7 cellular contexts compared by ENCODE assay signal in the genomic region with DNA sequence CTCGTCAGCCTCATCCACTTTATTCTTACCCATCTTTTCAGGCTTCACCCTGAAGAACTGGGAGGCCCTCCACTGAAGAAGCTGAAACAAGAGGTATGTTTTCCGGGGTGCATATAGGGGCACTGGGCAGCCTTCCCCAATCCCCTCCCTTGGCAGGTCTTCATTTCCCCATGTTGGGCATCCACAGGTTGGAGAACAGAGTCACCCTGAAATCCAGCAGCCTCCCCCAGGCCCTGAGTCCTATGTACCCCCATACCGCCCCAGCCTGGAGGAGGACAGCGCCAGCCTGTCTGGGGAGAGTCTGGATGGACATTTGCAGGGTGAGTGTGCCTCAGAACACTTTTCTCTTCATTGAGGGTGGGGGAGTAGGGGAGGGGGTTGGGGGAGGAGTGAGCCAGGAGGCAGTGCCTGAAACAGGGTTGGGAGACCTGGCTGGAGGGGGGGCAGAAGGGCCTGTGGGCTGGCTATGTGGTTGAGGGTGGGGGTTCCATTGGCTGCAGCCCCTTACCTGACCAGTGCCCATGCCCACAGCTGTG. TPM values are rescaled to one million over a fixed set of nuclear protein-coding genes. Genes with fewer than 3 reads are reported as not detected.
A peak's percentile ranks its signal among the peaks of the same experiment; 100 is the strongest.
DNase-seq lines count a peak whose midpoint lies in the region; ATAC-seq and TF ChIP-seq lines count a peak whose summit lies in the region.
"Had no signal": no experiment of that assay in that cellular context is flagged by ENCODE, and none has a peak within 500 bp of the region (broad histone marks: within the 10 kb centered on the region; RNA-seq: fewer than 3 reads in every experiment).

No MANE protein-coding gene starts in this region.

- H3K27me3 ChIP-seq in adipocyte (replicated peaks; ENCODE audit: control insufficient read depth, insufficient read depth, low read length) = no peaks in the 10 kb centered on the region
- H3K27me3 ChIP-seq in trophoblast cell (ENCODE audit: insufficient read depth, low read length) = no peaks in the 10 kb centered on the region

- H2BK12ac ChIP-seq in trophoblast cell (ENCODE audit: low read length) = no peak overlapping the region

- H3K79me1 ChIP-seq in trophoblast cell (ENCODE audit: low read length) = peaks cover 21% of the 10 kb centered on the region

- no CpG with 5 or more reads among the region's 4 CpGs for WGBS in trophoblast cell (ENCODE audit: extremely low coverage, insufficient coverage, insufficient read length)

- no peak overlapping the region for H3K14ac ChIP-seq in trophoblast cell (ENCODE audit: low read length)

- peak overlapping the region; percentile 71 for H3K27ac ChIP-seq in trophoblast cell (ENCODE audit: low read depth, low read length)

- H3K18ac ChIP-seq in trophoblast cell (ENCODE audit: low read length) = no peak overlapping the region

- no peak overlapping the region for H4K8ac ChIP-seq in trophoblast cell (ENCODE audit: low read depth, low read length)

- no peaks in the 10 kb centered on the region for H3K9me3 ChIP-seq in adipocyte (ENCODE audit: control insufficient read depth, low read length)
- H3K9me3 ChIP-seq in trophoblast cell (ENCODE audit: insufficient read depth, low read depth, low read length) = peaks cover 2% of the 10 kb centered on the region

- in situ Hi-C loops in GM13977 (cut with MboI; ENCODE audit: low pct_unique_long_range_greater_than_20kb, low sequenced_read_pairs, unreplicated experiment) = no loop called here

- H3K4me3 ChIP-seq in adipocyte (ENCODE audit: low read length) (peak overlapping the region; percentile 61), trophoblast cell (ENCODE audit: low read depth, low read length) (no peak overlapping the region)

- H3K23ac ChIP-seq in trophoblast cell (ENCODE audit: low read length) = no peak overlapping the region

- H3K4me1 ChIP-seq in adipocyte (ENCODE audit: control insufficient read depth, insufficient read depth, low read length) (peaks cover 42% of the 10 kb centered on the region), trophoblast cell (ENCODE audit: control insufficient read depth in 1 of 2, insufficient read depth in 2 of 2, low read length in 2 of 2) (peaks cover 18 to 22% of the 10 kb centered on the region in 2 experiments)

- no peak overlapping the region for H2BK120ac ChIP-seq in trophoblast cell (ENCODE audit: insufficient read depth, low read length, poor library complexity)

- no peak overlapping the region for H4K12ac ChIP-seq in trophoblast cell (ENCODE audit: low read depth, low read length)

- H2AFZ ChIP-seq in trophoblast cell (ENCODE audit: insufficient read depth, low read length, poor library complexity) = no peak overlapping the region

- peak; percentile 8 for DNase-seq in GM13977 (ENCODE audit: low spot score)
- no peak for DNase-seq in adipocyte (ENCODE audit: low read depth)
- no peak for DNase-seq in trophoblast cell
- DNase-seq in central memory CD4-positive, alpha-beta T cell = no peak
- DNase-seq: activated CD4-positive, alpha-beta T cell treated with anti-CD3 and anti-CD28 coated beads for 1 hour had no signal

- H3K36me3 ChIP-seq in adipocyte (ENCODE audit: control insufficient read depth, insufficient read depth, low read length, severe bottlenecking) (peaks cover 66% of the 10 kb centered on the region), trophoblast cell (ENCODE audit: control insufficient read depth in 1 of 2, insufficient read depth in 2 of 2, low read length in 2 of 2) (peaks cover 56 to 62% of the 10 kb centered on the region in 2 experiments)

- no peak for TF ChIP-seq CTCF in GM13977 (IDR thresholded peaks at IDR 0.05; ENCODE audit: extremely low read depth, insufficient read depth, missing control alignments)

- H3K79me2 ChIP-seq in trophoblast cell (ENCODE audit: control insufficient read depth, insufficient read depth, low read length, poor library complexity) = peaks cover 19% of the 10 kb centered on the region

- no peak overlapping the region for H2BK5ac ChIP-seq in trophoblast cell (ENCODE audit: low read depth, low read length, poor library complexity)

- H3K9ac ChIP-seq in adipocyte (ENCODE audit: low read length) (peak overlapping the region; percentile 98), trophoblast cell (ENCODE audit: low read length) (peak overlapping the region; percentile 4)

- no peak overlapping the region for H3K4ac ChIP-seq in trophoblast cell (ENCODE audit: low read depth, low read length)

- H3K4me2 ChIP-seq in trophoblast cell (ENCODE audit: low read length) = no peak overlapping the region

- ATAC-seq in HG02571 (IDR thresholded peaks at IDR 0.05; ENCODE audit: unreplicated experiment) = no peak
- ATAC-seq in GM21515 (IDR thresholded peaks at IDR 0.05; ENCODE audit: unreplicated experiment) = no peak

- H4K91ac ChIP-seq in trophoblast cell (ENCODE audit: low read depth, low read length) = no peak overlapping the region

- no peak overlapping the region for H2AK5ac ChIP-seq in trophoblast cell (ENCODE audit: low read length)

RNA-seq across cellular contexts. Expression of gene NAB2, which starts 4.0 kb away (rescaled TPM):
- polyA plus RNA-seq in trophoblast cell (2013) = 26.6 and 26.8 TPM in 2 replicates

RNA-seq across cellular contexts. Expression of gene NEMP1, which starts 14.4 kb away (rescaled TPM):
- polyA plus RNA-seq in trophoblast cell (2013) = 11.6 and 12.1 TPM in 2 replicates

RNA-seq across cellular contexts. Expression of gene STAT6, which starts 18.2 kb away (rescaled TPM):
- 48.8 and 53.2 TPM in 2 replicates for polyA plus RNA-seq in trophoblast cell (2013)

RNA-seq across cellular contexts. Expression of gene LRP1, which starts 35.3 kb away (rescaled TPM):
- polyA plus RNA-seq in trophoblast cell (2013) = 45.9 and 49.7 TPM in 2 replicates

RNA-seq across cellular contexts. Expression of gene MYO1A, which starts 43.0 kb away (rescaled TPM):
- polyA plus RNA-seq in trophoblast cell (2013) = 0.04 TPM in 1 of 2 replicates, not detected in the other
